14 cellular contexts compared by ENCODE assay signal in genomic region chr14:99931308-99931707, GRCh38.
"Had no signal": no experiment of that assay in that cellular context is flagged by ENCODE, and none has a peak within 500 bp of the region (broad histone marks: within the 10 kb centered on the region; RNA-seq: fewer than 3 reads in every experiment).

No MANE protein-coding gene starts in this region.

- H3K4me3 ChIP-seq: heart left ventricle, right atrium auricular region, tibial artery, upper lobe of right lung, vagina had no signal

- H3K4me1 ChIP-seq: heart left ventricle, right atrium auricular region, tibial artery, upper lobe of right lung had no signal

- H3K4me3 Mint-ChIP-seq: naive thymus-derived CD4-positive, alpha-beta T cell had no signal

- H3K27me3 ChIP-seq: heart left ventricle, neutrophil, right atrium auricular region, tibial artery, upper lobe of right lung, vagina had no signal

- ATAC-seq: heart left ventricle; left colon; naive thymus-derived CD4-positive, alpha-beta T cell; upper lobe of right lung had no signal

- H3K9me3 ChIP-seq: neutrophil, right atrium auricular region, tibial artery, upper lobe of right lung, vagina had no signal

- H3K27ac ChIP-seq: heart left ventricle, neutrophil, right atrium auricular region, tibial artery, upper lobe of right lung, vagina had no signal

- H3K36me3 ChIP-seq: neutrophil, vagina had no signal

- H3K4me1 Mint-ChIP-seq: naive thymus-derived CD4-positive, alpha-beta T cell had no signal

- DNase-seq: effector memory CD4-positive, alpha-beta T cell; heart left ventricle; hippocampal formation; left colon; mammary epithelial cell; naive thymus-derived CD4-positive, alpha-beta T cell; small intestine; stimulated activated CD4-positive, alpha-beta T cell treated with anti-CD3 and anti-CD28 coated beads, Interleukin-12 subunit alpha, Interleukin-12 subunit beta, amount 100 ng/mL, for 4 hours; stimulated activated naive CD4-positive, alpha-beta T cell treated with Interleukin-2 at 50 U/mL for 16 hours; tibial artery; upper lobe of right lung had no signal
